In genomic region chr17:81277421-81277820, GRCh38 we compare ENCODE assay signal across 12 cellular contexts. TPM values are rescaled to one million over a fixed set of nuclear protein-coding genes. Genes with fewer than 3 reads are reported as not detected.
DNase-seq lines count a peak whose midpoint lies in the region; ATAC-seq and TF ChIP-seq lines count a peak whose summit lies in the region.
"Had no signal": no experiment of that assay in that cellular context is flagged by ENCODE, and none has a peak within 500 bp of the region (broad histone marks: within the 10 kb centered on the region; RNA-seq: fewer than 3 reads in every experiment).

No MANE protein-coding gene starts in this region.

- intact Hi-C loops in sciatic nerve (cut with DNase I), result no loop called here

- TF ChIP-seq CTCF in VCaP (conservative IDR thresholded peaks at IDR 0.05), result no peak

- DNase-seq in NCI-H1105 (lab: John Stamatoyannopoulos, UW) (peak; percentile 76), hepatic stellate cell (ENCODE audit: low spot score) (peak; percentile 26), sciatic nerve (ENCODE audit: low spot score) (no peak), KG1 (lab: John Stamatoyannopoulos, UW) (no peak), glomerular visceral epithelial cell (ENCODE audit: extremely low spot score) (no peak), T-helper 9 cell (no peak)
- DNase-seq: activated CD4-positive, alpha-beta T cell treated with anti-CD3 and anti-CD28 coated beads, Interleukin-2, amount 50 U/mL, for 1 hour; effector CD4-positive, alpha-beta T cell; stimulated activated CD4-positive, alpha-beta T cell treated with anti-CD3 and anti-CD28 coated beads, Interleukin-4, amount 100 ng/mL, for 4 hours had no signal

- ATAC-seq in sciatic nerve (peak; percentile 67), GM19455 (IDR thresholded peaks at IDR 0.05; ENCODE audit: unreplicated experiment) (no peak)

- H3K27ac ChIP-seq in VCaP, result peak overlapping the region; percentile 49
- H3K27ac ChIP-seq: suprapubic skin had no signal

RNA-seq across cellular contexts. Expression of gene SLC38A10, which starts 17.7 kb away (rescaled TPM):
- 61.6 TPM for total RNA-seq in sciatic nerve

RNA-seq across cellular contexts. Expression of gene NDUFAF8, which starts 38.3 kb away (rescaled TPM):
- 37.4 TPM for total RNA-seq in sciatic nerve

RNA-seq across cellular contexts. Expression of gene TEPSIN, which starts 38.6 kb away (rescaled TPM):
- total RNA-seq in sciatic nerve, result 38.1 TPM

RNA-seq across cellular contexts. Expression of gene CEP131, which starts 54.7 kb away (rescaled TPM):
- total RNA-seq in sciatic nerve, result 10.1 TPM

Comparison
In these comparisons a context has a peak if more than half of its experiments do, and no peak if none do; other contexts are left out.
1. DNase-seq: peak in NCI-H1105 (single experiment) and hepatic stellate cell (single experiment); none in sciatic nerve (single experiment), KG1 (single experiment), glomerular visceral epithelial cell (single experiment) and T-helper 9 cell (single experiment).